1 cellular context compared by ENCODE assay signal in the genomic region with DNA sequence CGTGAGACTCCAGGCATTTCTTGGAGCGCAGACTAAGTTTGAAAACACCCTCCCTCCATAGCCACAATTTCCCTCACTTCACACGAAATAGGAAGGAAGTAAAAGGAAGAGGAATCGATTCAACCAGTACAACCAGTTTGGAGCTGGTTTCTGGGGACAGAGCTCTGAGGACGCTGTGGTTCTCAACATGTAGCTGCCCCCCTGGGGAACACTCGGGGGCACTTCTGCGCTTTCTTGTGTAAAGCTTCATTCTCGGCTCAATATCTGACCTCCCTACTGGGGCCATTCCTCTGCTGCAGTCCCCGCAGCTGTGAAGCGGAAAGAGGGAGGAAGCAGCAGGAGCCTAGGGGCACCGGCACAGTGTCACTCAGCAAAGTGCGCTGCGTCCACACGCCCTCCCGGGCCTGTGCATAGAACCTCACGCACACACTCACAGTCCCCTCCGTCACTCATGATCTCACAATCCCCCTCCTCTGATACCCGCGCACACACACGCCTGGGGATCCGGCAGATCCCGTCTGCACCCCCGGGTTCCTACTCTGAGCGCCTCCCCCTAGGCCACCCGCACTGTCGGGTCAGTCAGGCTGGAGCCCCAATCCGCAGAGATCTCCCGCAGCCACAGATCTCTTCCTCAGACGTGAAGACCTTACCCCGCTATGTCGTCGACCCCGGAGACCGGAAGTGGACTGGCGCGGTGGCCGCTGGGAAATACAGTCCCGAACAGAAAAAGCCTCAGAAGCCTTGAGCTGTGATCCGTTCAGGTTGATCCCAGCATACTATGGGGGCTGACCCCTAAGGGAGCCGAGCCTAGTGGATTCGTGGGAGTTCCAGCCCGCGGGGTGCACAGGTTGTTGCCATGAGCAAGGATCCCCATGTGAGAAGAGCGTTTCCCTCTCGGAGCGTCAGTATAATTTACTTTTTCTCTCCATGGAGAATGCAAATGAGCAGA.
TF ChIP-seq lines count a peak whose summit lies in the region.

A gene (minus strand): TSS at position 688 of the 949 bp plus-strand sequence. CDS start 6,190 bp downstream, outside the sequence.

TF ChIP-seq in HepG2, 621 proteins besides CTCF, POLR2A, EP300 and RAD21 (continued from another document and continues in another):
- TF ChIP-seq, protein P1, sequence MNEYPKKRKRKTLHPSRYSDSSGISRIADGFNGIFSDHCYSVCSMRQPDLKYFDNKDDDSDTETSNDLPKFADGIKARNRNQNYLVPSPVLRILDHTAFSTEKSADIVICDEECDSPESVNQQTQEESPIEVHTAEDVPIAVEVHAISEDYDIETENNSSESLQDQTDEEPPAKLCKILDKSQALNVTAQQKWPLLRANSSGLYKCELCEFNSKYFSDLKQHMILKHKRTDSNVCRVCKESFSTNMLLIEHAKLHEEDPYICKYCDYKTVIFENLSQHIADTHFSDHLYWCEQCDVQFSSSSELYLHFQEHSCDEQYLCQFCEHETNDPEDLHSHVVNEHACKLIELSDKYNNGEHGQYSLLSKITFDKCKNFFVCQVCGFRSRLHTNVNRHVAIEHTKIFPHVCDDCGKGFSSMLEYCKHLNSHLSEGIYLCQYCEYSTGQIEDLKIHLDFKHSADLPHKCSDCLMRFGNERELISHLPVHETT (CRISPR knock-in tag; conservative IDR thresholded peaks at IDR 0.05) = 0 out of 2 replicates have a peak, but pooled peaks have one; percentile 57
- TF ChIP-seq ZNF205 (CRISPR knock-in tag; IDR thresholded peaks at IDR 0.05) (peak; percentile 51; the same call in 1 of the 2 replicates), BRD4 (CRISPR knock-in tag; IDR thresholded peaks at IDR 0.05) (no peak), MIER2 (CRISPR knock-in tag; IDR thresholded peaks at IDR 0.05) (0 out of 2 replicates have a peak, but pooled peaks have one; percentile 29), ZNF468 (CRISPR knock-in tag; IDR thresholded peaks at IDR 0.05) (no peak), ZNF616 (CRISPR knock-in tag; IDR thresholded peaks at IDR 0.05; ENCODE audit: low read depth) (no peak; the same call in 1 of the 2 replicates), ZSCAN25 (CRISPR knock-in tag; IDR thresholded peaks at IDR 0.05) (no peak), NFE2L2 (IDR thresholded peaks at IDR 0.05; ENCODE audit: low read length) (no peak), RBM22 (optimal IDR thresholded peaks at IDR 0.05; ENCODE audit: low read length) (no peak), RARA (CRISPR knock-in tag; IDR thresholded peaks at IDR 0.05) (peak; percentile 64), ZFP62 (CRISPR knock-in tag; IDR thresholded peaks at IDR 0.05) (no peak), GPN1 (CRISPR knock-in tag; IDR thresholded peaks at IDR 0.05; ENCODE audit: borderline replicate concordance) (no peak), SMAD9 (CRISPR knock-in tag; IDR thresholded peaks at IDR 0.05) (no peak), ZNF761 (CRISPR knock-in tag; conservative IDR thresholded peaks at IDR 0.05) (no peak), NCOA5 (CRISPR knock-in tag; IDR thresholded peaks at IDR 0.05) (no peak), TGIF2 (CRISPR knock-in tag; IDR thresholded peaks at IDR 0.05) (no peak), ZNF253 (CRISPR knock-in tag; IDR thresholded peaks at IDR 0.05; ENCODE audit: borderline replicate concordance) (no peak), FOXM1 (CRISPR knock-in tag; IDR thresholded peaks at IDR 0.05) (no peak), YEATS4 (CRISPR knock-in tag; IDR thresholded peaks at IDR 0.05; ENCODE audit: borderline replicate concordance) (peak; percentile 63; the same call in 1 of the 2 replicates), JUNB (CRISPR knock-in tag; IDR thresholded peaks at IDR 0.05; ENCODE audit: borderline replicate concordance) (no peak), TCF7 (IDR thresholded peaks at IDR 0.05; ENCODE audit: low read depth) (no peak), BORCS8-MEF2B (CRISPR knock-in tag; IDR thresholded peaks at IDR 0.05) (peak; percentile 68; the same call in 1 of the 2 replicates), TOPORS (CRISPR knock-in tag; IDR thresholded peaks at IDR 0.05) (no peak), JUND (CRISPR knock-in tag; IDR thresholded peaks at IDR 0.05) (no peak), HOXA3 (CRISPR knock-in tag; IDR thresholded peaks at IDR 0.05) (peak; percentile 97), BRCA1 (CRISPR knock-in tag; IDR thresholded peaks at IDR 0.05) (no peak), TBX3 (IDR thresholded peaks at IDR 0.05; ENCODE audit: borderline replicate concordance) (peak; percentile 57; the same call in 1 of the 2 replicates)
- TF ChIP-seq, protein P2, sequence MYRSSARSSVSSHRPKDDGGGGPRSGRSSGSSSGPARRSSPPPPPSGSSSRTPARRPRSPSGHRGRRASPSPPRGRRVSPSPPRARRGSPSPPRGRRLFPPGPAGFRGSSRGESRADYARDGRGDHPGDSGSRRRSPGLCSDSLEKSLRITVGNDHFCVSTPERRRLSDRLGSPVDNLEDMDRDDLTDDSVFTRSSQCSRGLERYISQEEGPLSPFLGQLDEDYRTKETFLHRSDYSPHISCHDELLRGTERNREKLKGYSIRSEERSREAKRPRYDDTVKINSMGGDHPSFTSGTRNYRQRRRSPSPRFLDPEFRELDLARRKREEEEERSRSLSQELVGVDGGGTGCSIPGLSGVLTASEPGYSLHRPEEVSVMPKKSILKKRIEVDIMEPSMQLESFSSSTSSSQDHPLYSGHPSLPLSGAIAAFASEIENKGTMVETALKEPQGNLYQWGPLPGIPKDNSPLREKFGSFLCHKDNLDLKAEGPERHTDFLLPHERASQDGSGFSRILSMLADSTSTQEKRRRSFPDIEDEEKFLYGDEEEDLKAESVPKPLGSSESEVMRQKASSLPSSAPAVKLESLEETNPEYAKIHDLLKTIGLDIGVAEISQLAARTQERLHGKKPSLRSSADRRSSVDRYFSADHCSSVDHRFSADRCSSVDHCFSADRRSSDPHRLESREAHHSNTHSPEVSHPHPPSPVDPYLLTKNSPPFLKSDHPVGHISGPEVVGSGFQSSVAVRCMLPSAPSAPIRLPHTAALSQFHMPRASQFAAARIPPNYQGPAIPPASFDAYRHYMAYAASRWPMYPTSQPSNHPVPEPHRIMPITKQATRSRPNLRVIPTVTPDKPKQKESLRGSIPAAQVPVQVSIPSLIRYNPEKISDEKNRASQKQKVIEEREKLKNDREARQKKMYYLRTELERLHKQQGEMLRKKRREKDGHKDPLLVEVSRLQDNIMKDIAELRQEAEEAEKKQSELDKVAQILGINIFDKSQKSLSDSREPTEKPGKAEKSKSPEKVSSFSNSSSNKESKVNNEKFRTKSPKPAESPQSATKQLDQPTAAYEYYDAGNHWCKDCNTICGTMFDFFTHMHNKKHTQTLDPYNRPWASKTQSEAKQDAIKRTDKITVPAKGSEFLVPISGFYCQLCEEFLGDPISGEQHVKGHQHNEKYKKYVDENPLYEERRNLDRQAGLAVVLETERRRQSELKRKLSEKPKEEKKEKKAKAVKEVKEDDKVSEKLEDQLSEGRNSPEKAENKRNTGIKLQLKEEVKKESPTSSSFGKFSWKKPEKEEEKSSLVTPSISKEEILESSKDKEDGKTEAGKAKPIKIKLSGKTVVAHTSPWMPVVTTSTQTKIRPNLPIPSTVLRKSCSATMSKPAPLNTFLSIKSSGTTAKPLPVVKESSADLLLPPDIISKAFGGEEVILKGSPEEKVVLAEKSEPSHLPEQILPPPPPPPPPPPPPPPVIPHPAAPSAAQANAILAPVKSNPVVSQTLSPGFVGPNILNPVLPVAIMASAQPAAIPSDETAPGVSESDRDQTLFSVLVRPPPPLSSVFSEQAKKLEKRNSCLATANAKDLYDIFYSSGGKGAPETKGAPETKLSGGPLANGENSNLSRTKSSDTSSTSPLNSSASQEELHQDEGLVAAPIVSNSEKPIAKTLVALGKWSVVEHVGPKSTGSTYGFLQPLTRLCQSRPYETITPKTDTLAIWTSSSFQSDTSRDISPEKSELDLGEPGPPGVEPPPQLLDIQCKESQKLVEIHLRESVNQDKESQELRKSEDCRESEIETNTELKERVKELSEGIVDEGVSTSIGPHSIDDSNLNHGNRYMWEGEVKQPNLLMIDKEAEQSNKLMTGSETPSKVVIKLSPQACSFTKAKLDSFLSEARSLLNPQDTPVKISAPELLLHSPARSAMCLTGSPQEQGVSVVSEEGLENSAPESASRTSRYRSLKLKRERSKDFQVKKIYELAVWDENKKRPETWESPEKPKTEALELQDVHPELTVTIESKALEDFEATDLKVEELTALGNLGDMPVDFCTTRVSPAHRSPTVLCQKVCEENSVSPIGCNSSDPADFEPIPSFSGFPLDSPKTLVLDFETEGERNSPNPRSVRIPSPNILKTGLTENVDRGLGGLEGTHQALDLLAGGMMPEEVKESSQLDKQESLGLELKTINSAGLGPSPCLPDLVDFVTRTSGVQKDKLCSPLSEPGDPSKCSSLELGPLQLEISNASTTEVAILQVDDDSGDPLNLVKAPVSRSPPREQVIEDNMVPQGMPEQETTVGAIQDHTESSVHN (CRISPR knock-in tag; IDR thresholded peaks at IDR 0.05) = no peak
- TF ChIP-seq, protein P3, sequence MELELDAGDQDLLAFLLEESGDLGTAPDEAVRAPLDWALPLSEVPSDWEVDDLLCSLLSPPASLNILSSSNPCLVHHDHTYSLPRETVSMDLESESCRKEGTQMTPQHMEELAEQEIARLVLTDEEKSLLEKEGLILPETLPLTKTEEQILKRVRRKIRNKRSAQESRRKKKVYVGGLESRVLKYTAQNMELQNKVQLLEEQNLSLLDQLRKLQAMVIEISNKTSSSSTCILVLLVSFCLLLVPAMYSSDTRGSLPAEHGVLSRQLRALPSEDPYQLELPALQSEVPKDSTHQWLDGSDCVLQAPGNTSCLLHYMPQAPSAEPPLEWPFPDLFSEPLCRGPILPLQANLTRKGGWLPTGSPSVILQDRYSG (CRISPR knock-in tag; IDR thresholded peaks at IDR 0.05) = no peak
- TF ChIP-seq, protein P4, sequence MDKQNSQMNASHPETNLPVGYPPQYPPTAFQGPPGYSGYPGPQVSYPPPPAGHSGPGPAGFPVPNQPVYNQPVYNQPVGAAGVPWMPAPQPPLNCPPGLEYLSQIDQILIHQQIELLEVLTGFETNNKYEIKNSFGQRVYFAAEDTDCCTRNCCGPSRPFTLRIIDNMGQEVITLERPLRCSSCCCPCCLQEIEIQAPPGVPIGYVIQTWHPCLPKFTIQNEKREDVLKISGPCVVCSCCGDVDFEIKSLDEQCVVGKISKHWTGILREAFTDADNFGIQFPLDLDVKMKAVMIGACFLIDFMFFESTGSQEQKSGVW (CRISPR knock-in tag; IDR thresholded peaks at IDR 0.05; ENCODE audit: borderline replicate concordance) = no peak
- TF ChIP-seq, protein P5, sequence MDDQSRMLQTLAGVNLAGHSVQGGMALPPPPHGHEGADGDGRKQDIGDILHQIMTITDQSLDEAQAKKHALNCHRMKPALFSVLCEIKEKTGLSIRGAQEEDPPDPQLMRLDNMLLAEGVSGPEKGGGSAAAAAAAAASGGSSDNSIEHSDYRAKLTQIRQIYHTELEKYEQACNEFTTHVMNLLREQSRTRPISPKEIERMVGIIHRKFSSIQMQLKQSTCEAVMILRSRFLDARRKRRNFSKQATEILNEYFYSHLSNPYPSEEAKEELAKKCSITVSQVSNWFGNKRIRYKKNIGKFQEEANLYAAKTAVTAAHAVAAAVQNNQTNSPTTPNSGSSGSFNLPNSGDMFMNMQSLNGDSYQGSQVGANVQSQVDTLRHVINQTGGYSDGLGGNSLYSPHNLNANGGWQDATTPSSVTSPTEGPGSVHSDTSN (CRISPR knock-in tag; IDR thresholded peaks at IDR 0.05; ENCODE audit: borderline replicate concordance) = no peak
- TF ChIP-seq, protein P6, sequence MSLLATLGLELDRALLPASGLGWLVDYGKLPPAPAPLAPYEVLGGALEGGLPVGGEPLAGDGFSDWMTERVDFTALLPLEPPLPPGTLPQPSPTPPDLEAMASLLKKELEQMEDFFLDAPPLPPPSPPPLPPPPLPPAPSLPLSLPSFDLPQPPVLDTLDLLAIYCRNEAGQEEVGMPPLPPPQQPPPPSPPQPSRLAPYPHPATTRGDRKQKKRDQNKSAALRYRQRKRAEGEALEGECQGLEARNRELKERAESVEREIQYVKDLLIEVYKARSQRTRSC (CRISPR knock-in tag; IDR thresholded peaks at IDR 0.05; ENCODE audit: low read depth) = no peak
- TF ChIP-seq, protein P7, sequence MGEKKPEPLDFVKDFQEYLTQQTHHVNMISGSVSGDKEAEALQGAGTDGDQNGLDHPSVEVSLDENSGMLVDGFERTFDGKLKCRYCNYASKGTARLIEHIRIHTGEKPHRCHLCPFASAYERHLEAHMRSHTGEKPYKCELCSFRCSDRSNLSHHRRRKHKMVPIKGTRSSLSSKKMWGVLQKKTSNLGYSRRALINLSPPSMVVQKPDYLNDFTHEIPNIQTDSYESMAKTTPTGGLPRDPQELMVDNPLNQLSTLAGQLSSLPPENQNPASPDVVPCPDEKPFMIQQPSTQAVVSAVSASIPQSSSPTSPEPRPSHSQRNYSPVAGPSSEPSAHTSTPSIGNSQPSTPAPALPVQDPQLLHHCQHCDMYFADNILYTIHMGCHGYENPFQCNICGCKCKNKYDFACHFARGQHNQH (CRISPR knock-in tag; IDR thresholded peaks at IDR 0.05) = peak; percentile 80; the same call in 1 of the 2 replicates
- TF ChIP-seq, protein P8, sequence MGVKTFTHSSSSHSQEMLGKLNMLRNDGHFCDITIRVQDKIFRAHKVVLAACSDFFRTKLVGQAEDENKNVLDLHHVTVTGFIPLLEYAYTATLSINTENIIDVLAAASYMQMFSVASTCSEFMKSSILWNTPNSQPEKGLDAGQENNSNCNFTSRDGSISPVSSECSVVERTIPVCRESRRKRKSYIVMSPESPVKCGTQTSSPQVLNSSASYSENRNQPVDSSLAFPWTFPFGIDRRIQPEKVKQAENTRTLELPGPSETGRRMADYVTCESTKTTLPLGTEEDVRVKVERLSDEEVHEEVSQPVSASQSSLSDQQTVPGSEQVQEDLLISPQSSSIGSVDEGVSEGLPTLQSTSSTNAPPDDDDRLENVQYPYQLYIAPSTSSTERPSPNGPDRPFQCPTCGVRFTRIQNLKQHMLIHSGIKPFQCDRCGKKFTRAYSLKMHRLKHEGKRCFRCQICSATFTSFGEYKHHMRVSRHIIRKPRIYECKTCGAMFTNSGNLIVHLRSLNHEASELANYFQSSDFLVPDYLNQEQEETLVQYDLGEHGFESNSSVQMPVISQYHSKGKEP (CRISPR knock-in tag; IDR thresholded peaks at IDR 0.05) = no peak
- TF ChIP-seq, protein P9, sequence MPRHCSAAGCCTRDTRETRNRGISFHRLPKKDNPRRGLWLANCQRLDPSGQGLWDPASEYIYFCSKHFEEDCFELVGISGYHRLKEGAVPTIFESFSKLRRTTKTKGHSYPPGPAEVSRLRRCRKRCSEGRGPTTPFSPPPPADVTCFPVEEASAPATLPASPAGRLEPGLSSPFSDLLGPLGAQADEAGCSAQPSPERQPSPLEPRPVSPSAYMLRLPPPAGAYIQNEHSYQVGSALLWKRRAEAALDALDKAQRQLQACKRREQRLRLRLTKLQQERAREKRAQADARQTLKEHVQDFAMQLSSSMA (CRISPR knock-in tag; IDR thresholded peaks at IDR 0.05) = no peak
- TF ChIP-seq, protein P10, sequence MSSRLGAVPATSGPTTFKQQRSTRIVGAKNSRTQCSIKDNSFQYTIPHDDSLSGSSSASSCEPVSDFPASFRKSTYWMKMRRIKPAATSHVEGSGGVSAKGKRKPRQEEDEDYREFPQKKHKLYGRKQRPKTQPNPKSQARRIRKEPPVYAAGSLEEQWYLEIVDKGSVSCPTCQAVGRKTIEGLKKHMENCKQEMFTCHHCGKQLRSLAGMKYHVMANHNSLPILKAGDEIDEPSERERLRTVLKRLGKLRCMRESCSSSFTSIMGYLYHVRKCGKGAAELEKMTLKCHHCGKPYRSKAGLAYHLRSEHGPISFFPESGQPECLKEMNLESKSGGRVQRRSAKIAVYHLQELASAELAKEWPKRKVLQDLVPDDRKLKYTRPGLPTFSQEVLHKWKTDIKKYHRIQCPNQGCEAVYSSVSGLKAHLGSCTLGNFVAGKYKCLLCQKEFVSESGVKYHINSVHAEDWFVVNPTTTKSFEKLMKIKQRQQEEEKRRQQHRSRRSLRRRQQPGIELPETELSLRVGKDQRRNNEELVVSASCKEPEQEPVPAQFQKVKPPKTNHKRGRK (CRISPR knock-in tag; IDR thresholded peaks at IDR 0.05) = no peak
